29 cellular contexts compared by ENCODE assay signal in genomic region chr10:105868935-105869334, GRCh38.
"Had no signal": no experiment of that assay in that cellular context is flagged by ENCODE, and none has a peak within 500 bp of the region (broad histone marks: within the 10 kb centered on the region; RNA-seq: fewer than 3 reads in every experiment).

No MANE protein-coding gene starts in this region.

- H3K36me3 Mint-ChIP-seq: naive B cell; naive thymus-derived CD8-positive, alpha-beta T cell; natural killer cell treated with Interleukin-12 subunit alpha and Interleukin-12 subunit beta and Interleukin-15 and Interleukin-18, amount 100 ng/mL, for 72 hours; stimulated activated effector memory CD8-positive, alpha-beta T cell treated with anti-CD3 and anti-CD28 coated beads, Interleukin-12 subunit alpha, Interleukin-12 subunit beta, amount 100 ng/mL, for 72 hours; stimulated activated naive B cell treated with anti-CD40 and anti-IgM and Interleukin-4, amounts not matched to agents 10 μg/mL and 1 μg/mL and 100 μg/mL, for 72 hours had no signal

- H3K9me3 ChIP-seq: neutrophil, right lobe of liver, thyroid gland, vagina had no signal

- H3K27ac Mint-ChIP-seq: naive B cell; naive thymus-derived CD8-positive, alpha-beta T cell; natural killer cell treated with Interleukin-12 subunit alpha and Interleukin-12 subunit beta and Interleukin-15 and Interleukin-18, amount 100 ng/mL, for 72 hours; nephron progenitor cell; progenitor cell of endocrine pancreas; stimulated activated effector memory CD8-positive, alpha-beta T cell treated with anti-CD3 and anti-CD28 coated beads, Interleukin-12 subunit alpha, Interleukin-12 subunit beta, amount 100 ng/mL, for 72 hours; stimulated activated naive B cell treated with anti-CD40 and anti-IgM and Interleukin-4, amounts not matched to agents 10 μg/mL and 1 μg/mL and 100 μg/mL, for 72 hours; stimulated activated naive CD8-positive, alpha-beta T cell treated with anti-CD3 and anti-CD28 coated beads, Interleukin-15, Interleukin-2, amounts not matched to agents 100 ng/mL and 50 ng/mL, for 24 hours had no signal

- H3K4me3 ChIP-seq: psoas muscle, right lobe of liver, sigmoid colon, stomach, thoracic aorta, thyroid gland, tibial nerve, vagina had no signal

- H3K4me1 Mint-ChIP-seq: naive B cell; naive thymus-derived CD8-positive, alpha-beta T cell; nephron progenitor cell; neural crest cell; stimulated activated effector memory CD8-positive, alpha-beta T cell treated with anti-CD3 and anti-CD28 coated beads, Interleukin-12 subunit alpha, Interleukin-12 subunit beta, amount 100 ng/mL, for 72 hours; stimulated activated naive B cell treated with anti-CD40 and anti-IgM and Interleukin-4, amounts not matched to agents 10 μg/mL and 1 μg/mL and 100 μg/mL, for 72 hours had no signal

- H3K27me3 ChIP-seq: neutrophil, right lobe of liver, sigmoid colon, stomach, thyroid gland, tibial nerve, vagina had no signal

- H3K4me1 ChIP-seq: parathyroid adenoma, psoas muscle, right lobe of liver, stomach, thyroid gland, tibial nerve, vagina had no signal

- H3K27me3 Mint-ChIP-seq: naive B cell; naive thymus-derived CD8-positive, alpha-beta T cell; natural killer cell treated with Interleukin-12 subunit alpha and Interleukin-12 subunit beta and Interleukin-15 and Interleukin-18, amount 100 ng/mL, for 72 hours; progenitor cell of endocrine pancreas; stimulated activated naive B cell treated with anti-CD40 and anti-IgM and Interleukin-4, amounts not matched to agents 10 μg/mL and 1 μg/mL and 100 μg/mL, for 72 hours; stimulated activated naive CD8-positive, alpha-beta T cell treated with anti-CD3 and anti-CD28 coated beads, Interleukin-15, Interleukin-2, amounts not matched to agents 100 ng/mL and 50 ng/mL, for 24 hours had no signal

- ATAC-seq: naive thymus-derived CD8-positive, alpha-beta T cell; natural killer cell treated with Interleukin-12 subunit alpha and Interleukin-12 subunit beta and Interleukin-15 and Interleukin-18, amount 100 ng/mL, for 72 hours; psoas muscle; right cardiac atrium; right lobe of liver; stimulated activated effector memory CD8-positive, alpha-beta T cell treated with anti-CD3 and anti-CD28 coated beads, Interleukin-12 subunit alpha, Interleukin-12 subunit beta, amount 100 ng/mL, for 72 hours; stimulated activated naive B cell treated with anti-CD40 and anti-IgM and Interleukin-4, amounts not matched to agents 10 μg/mL and 1 μg/mL and 100 μg/mL, for 72 hours had no signal

- H3K27ac ChIP-seq: neutrophil, parathyroid adenoma, psoas muscle, right lobe of liver, sigmoid colon, stomach, thoracic aorta, thyroid gland, tibial nerve, vagina had no signal

- H3K36me3 ChIP-seq: neutrophil, right lobe of liver, sigmoid colon, stomach, thoracic aorta, thyroid gland, tibial nerve, vagina had no signal

- H3K9me3 Mint-ChIP-seq: natural killer cell treated with Interleukin-12 subunit alpha and Interleukin-12 subunit beta and Interleukin-15 and Interleukin-18, amount 100 ng/mL, for 72 hours; stimulated activated naive CD8-positive, alpha-beta T cell treated with anti-CD3 and anti-CD28 coated beads, Interleukin-15, Interleukin-2, amounts not matched to agents 100 ng/mL and 50 ng/mL, for 24 hours had no signal

- DNase-seq: naive B cell; naive thymus-derived CD8-positive, alpha-beta T cell; nephron progenitor cell; nucleus accumbens; posterior cingulate gyrus; psoas muscle; right cardiac atrium; right lobe of liver; sigmoid colon; small intestine; stimulated activated CD4-positive, alpha-beta T cell treated with anti-CD3 and anti-CD28 coated beads, Interleukin-15, amount 100 ng/mL, for 24 hours; stimulated activated CD4-positive, alpha-beta T cell treated with anti-CD3 and anti-CD28 coated beads, Interleukin-2, amount 100 ng/mL, for 24 hours; stimulated activated CD4-positive, alpha-beta T cell treated with anti-CD3 and anti-CD28 coated beads, Interleukin-2, amount 100 ng/mL, for 48 hours; stimulated activated CD4-positive, alpha-beta T cell treated with anti-CD3 and anti-CD28 coated beads, Interleukin-4, amount 100 ng/mL, for 24 hours; stimulated activated naive B cell treated with anti-CD40 and anti-IgM and Interleukin-4, amounts not matched to agents 10 μg/mL and 1 μg/mL and 100 μg/mL, for 72 hours; stimulated activated naive CD4-positive, alpha-beta T cell treated with Interleukin-2 at 50 U/mL for 16 hours; stomach; thyroid gland; trophoblast cell had no signal

- H3K4me3 Mint-ChIP-seq: naive B cell; naive thymus-derived CD8-positive, alpha-beta T cell; natural killer cell treated with Interleukin-12 subunit alpha and Interleukin-12 subunit beta and Interleukin-15 and Interleukin-18, amount 100 ng/mL, for 72 hours; nephron progenitor cell; neural crest cell; stimulated activated effector memory CD8-positive, alpha-beta T cell treated with anti-CD3 and anti-CD28 coated beads, Interleukin-12 subunit alpha, Interleukin-12 subunit beta, amount 100 ng/mL, for 72 hours; stimulated activated naive B cell treated with anti-CD40 and anti-IgM and Interleukin-4, amounts not matched to agents 10 μg/mL and 1 μg/mL and 100 μg/mL, for 72 hours; stimulated activated naive CD8-positive, alpha-beta T cell treated with anti-CD3 and anti-CD28 coated beads, Interleukin-15, Interleukin-2, amounts not matched to agents 100 ng/mL and 50 ng/mL, for 24 hours had no signal
